In genomic region chr2:126886201-126886905, GRCh38 we compare ENCODE assay signal across 8 cellular contexts. TPM values are rescaled to one million over a fixed set of nuclear protein-coding genes. Genes with fewer than 3 reads are reported as not detected.
DNase-seq lines count a peak whose midpoint lies in the region; ATAC-seq and TF ChIP-seq lines count a peak whose summit lies in the region.

No MANE protein-coding gene starts in this region.

- ATAC-seq in GM19025 (IDR thresholded peaks at IDR 0.05; ENCODE audit: low read depth, unreplicated experiment) (peak; percentile 70), HG03432 (IDR thresholded peaks at IDR 0.05; ENCODE audit: unreplicated experiment) (peak; percentile 95)

- TF ChIP-seq POLR2A in erythroblast (IDR thresholded peaks at IDR 0.05; ENCODE audit: low read length) (no peak), stomach (IDR thresholded peaks at IDR 0.05) (no peak)

- peak overlapping the region in 1 of 5 donors; percentile 38 for H3K27ac ChIP-seq in stomach

- H3K4me1 ChIP-seq in stomach = peaks cover 0 to 14% (median 9%) of the 10 kb centered on the region in 4 donors

- intact Hi-C loops in stomach (cut with DNase I; ENCODE audit: low total_unique reads) = no loop called here

- H3K4me3 ChIP-seq in AG09309 (ENCODE audit: control insufficient read depth, low read depth, low read length) (peak overlapping the region; percentile 34), stomach (peak overlapping the region; percentile 26 to 42 (median 36))

- peaks cover 0 to 16% (median 10%) of the 10 kb centered on the region in 3 donors for H3K27me3 ChIP-seq in stomach

- H3K36me3 ChIP-seq in stomach = no peaks in the 10 kb centered on the region

- WGBS in stomach, 5 donors = 6 to 32% (median 7%) methylated on average over 11 to 40 of the region's 40 CpGs

- TF ChIP-seq EP300 in stomach (IDR thresholded peaks at IDR 0.05) = no peak

- peak; percentile 45 for TF ChIP-seq CTCF in AG09309 (IDR thresholded peaks at IDR 0.05; ENCODE audit: control insufficient read depth, insufficient read depth, low read depth, low read length, missing control alignments)
- TF ChIP-seq CTCF in stomach (IDR thresholded peaks at IDR 0.05) = peak in 3 of 7 experiments; percentile 28 to 50 (median 49)

- DNase-seq in AG09309 (ENCODE audit: low read depth) (no peak), erythroblast (lab: John Stamatoyannopoulos, UW) (peak; percentile 68 to 78), mucosa of gallbladder (ENCODE audit: low spot score) (peak; percentile 60), stomach (no peak), NCI-H1436 (lab: John Stamatoyannopoulos, UW) (no peak)
- DNase-seq in activated CD4-positive, alpha-beta T cell treated with anti-CD3 and anti-CD28 coated beads, Interleukin-2, amount 50 U/mL, for 1 hour = peak; percentile 8

- no peaks in the 10 kb centered on the region for H3K9me3 ChIP-seq in stomach

RNA-seq across cellular contexts. Expression of gene TEX51, which starts 12.3 kb away (rescaled TPM):
- total RNA-seq in mucosa of gallbladder (not detected), stomach (not detected)
- not detected for polyA plus RNA-seq in stomach

Comparison
In these comparisons a context has a peak if more than half of its experiments do, and no peak if none do; other contexts are left out.
1. DNase-seq: peak in activated CD4-positive, alpha-beta T cell treated with anti-CD3 and anti-CD28 coated beads, Interleukin-2, amount 50 U/mL, for 1 hour (single experiment), erythroblast (2 of 2) and mucosa of gallbladder (single experiment); none in AG09309 (single experiment), stomach (single experiment) and NCI-H1436 (single experiment).